ENCODE assay signal across 3 cellular contexts in genomic region chr5:778421-778820, GRCh38. TPM values are rescaled to one million over a fixed set of nuclear protein-coding genes. Genes with fewer than 3 reads are reported as not detected.
"Had no signal": no experiment of that assay in that cellular context is flagged by ENCODE, and none has a peak within 500 bp of the region (broad histone marks: within the 10 kb centered on the region; RNA-seq: fewer than 3 reads in every experiment).

No MANE protein-coding gene starts in this region.

RNA-seq across cellular contexts. Expression of gene ZDHHC11B, which starts 6.1 kb away (rescaled TPM):
- total RNA-seq: osteocyte, renal cortical epithelial cell, smooth muscle cell had no signal
